ENCODE assay signal across 8 cellular contexts in genomic region chr4:52861171-52861873, GRCh38. TPM values are rescaled to one million over a fixed set of nuclear protein-coding genes. Genes with fewer than 3 reads are reported as not detected.
A peak's percentile ranks its signal among the peaks of the same experiment; 100 is the strongest.
DNase-seq lines count a peak whose midpoint lies in the region; ATAC-seq and TF ChIP-seq lines count a peak whose summit lies in the region.

No MANE protein-coding gene starts in this region.

- no peaks in the 10 kb centered on the region for H3K36me3 ChIP-seq in brain microvascular endothelial cell (replicated peaks)
- H3K36me3 ChIP-seq in urinary bladder (ENCODE audit: insufficient read depth), result no peaks in the 10 kb centered on the region

- H3K27me3 ChIP-seq in brain microvascular endothelial cell (replicated peaks), result peaks cover 8% of the 10 kb centered on the region

- H3K4me1 ChIP-seq in urinary bladder (ENCODE audit: insufficient read depth), result no peaks in the 10 kb centered on the region

- no peak for ATAC-seq in activated naive CD4-positive, alpha-beta T cell treated with anti-CD3 and anti-CD28 coated beads, Interleukin-2, amount 50 U/mL, for 72 hours
- ATAC-seq in memory B cell (ENCODE audit: low read depth) (no peak), HG03354 (IDR thresholded peaks at IDR 0.05; ENCODE audit: poor library complexity, severe bottlenecking, unreplicated experiment) (no peak), GM18870 (IDR thresholded peaks at IDR 0.05; ENCODE audit: unreplicated experiment) (no peak)

- no peaks in the 10 kb centered on the region for H3K36me3 Mint-ChIP-seq in activated naive CD4-positive, alpha-beta T cell treated with anti-CD3 and anti-CD28 coated beads, Interleukin-2, amount 10 ng/mL, durations not matched to agents 7 days and 5 days
- peaks cover 6 to 17% of the 10 kb centered on the region in 2 donors for H3K36me3 Mint-ChIP-seq in activated naive CD4-positive, alpha-beta T cell treated with anti-CD3 and anti-CD28 coated beads, Interleukin-2, amount 50 U/mL, for 72 hours
- peaks cover 4% of the 10 kb centered on the region for H3K36me3 Mint-ChIP-seq in memory B cell

- H3K4me1 Mint-ChIP-seq in activated naive CD4-positive, alpha-beta T cell treated with anti-CD3 and anti-CD28 coated beads, Interleukin-2, amount 10 ng/mL, durations not matched to agents 7 days and 5 days, result peaks cover 17% of the 10 kb centered on the region
- peaks cover 4% of the 10 kb centered on the region for H3K4me1 Mint-ChIP-seq in memory B cell

- no peak overlapping the region for H3K27ac Mint-ChIP-seq in activated naive CD4-positive, alpha-beta T cell treated with anti-CD3 and anti-CD28 coated beads, Interleukin-2, amount 10 ng/mL, durations not matched to agents 7 days and 5 days
- no peak overlapping the region for H3K27ac Mint-ChIP-seq in activated naive CD4-positive, alpha-beta T cell treated with anti-CD3 and anti-CD28 coated beads, Interleukin-2, amount 50 U/mL, for 72 hours
- no peak overlapping the region for H3K27ac Mint-ChIP-seq in memory B cell

- peaks cover 51% of the 10 kb centered on the region for H3K27me3 Mint-ChIP-seq in activated naive CD4-positive, alpha-beta T cell treated with anti-CD3 and anti-CD28 coated beads, Interleukin-2, amount 10 ng/mL, durations not matched to agents 7 days and 5 days
- H3K27me3 Mint-ChIP-seq in memory B cell, result peaks cover 17% of the 10 kb centered on the region

- 42% methylated on average over 27 of the region's 27 CpGs for WGBS in urinary bladder

- CTCF ChIA-PET in activated naive CD4-positive, alpha-beta T cell treated with anti-CD3 and anti-CD28 coated beads, Interleukin-2, amount 10 ng/mL, durations not matched to agents 7 days and 5 days (lab: Charles Lee), result interaction anchor here (1.0 to 1.1 kb wide), 2 partner anchors 38 to 121 kb away, joined by 3 read pairs; no protein-coding TSS in a partner anchor

- peak overlapping the region; percentile 72 for H3K4me3 Mint-ChIP-seq in activated naive CD4-positive, alpha-beta T cell treated with anti-CD3 and anti-CD28 coated beads, Interleukin-2, amount 10 ng/mL, durations not matched to agents 7 days and 5 days
- H3K4me3 Mint-ChIP-seq in memory B cell, result peak overlapping the region; percentile 84

- no peak for DNase-seq in activated naive CD4-positive, alpha-beta T cell treated with anti-CD3 and anti-CD28 coated beads, Interleukin-2, amount 10 ng/mL, durations not matched to agents 7 days and 5 days
- DNase-seq in activated naive CD4-positive, alpha-beta T cell treated with anti-CD3 and anti-CD28 coated beads, Interleukin-2, amount 50 U/mL, for 72 hours (ENCODE audit: low spot score in 2 of 2), result no peak
- DNase-seq in brain microvascular endothelial cell (no peak), memory B cell (ENCODE audit: low spot score in 2 of 2) (peak in 1 of 2 donors; percentile 2), NCI-H1105 (lab: John Stamatoyannopoulos, UW) (no peak)

- in situ Hi-C loops in brain microvascular endothelial cell (cut with HindIII; ENCODE audit: low pct_ligation_motif_present, low sequenced_read_pairs), result no loop called here

- H3K27ac ChIP-seq in brain microvascular endothelial cell, result no peak overlapping the region
- no peak overlapping the region for H3K27ac ChIP-seq in urinary bladder (ENCODE audit: low read depth)

- H3K9me3 Mint-ChIP-seq in activated naive CD4-positive, alpha-beta T cell treated with anti-CD3 and anti-CD28 coated beads, Interleukin-2, amount 10 ng/mL, durations not matched to agents 7 days and 5 days, result peaks cover 2% of the 10 kb centered on the region
- H3K9me3 Mint-ChIP-seq in activated naive CD4-positive, alpha-beta T cell treated with anti-CD3 and anti-CD28 coated beads, Interleukin-2, amount 50 U/mL, for 72 hours, result peaks cover 3 to 14% of the 10 kb centered on the region in 2 donors
- H3K9me3 Mint-ChIP-seq in memory B cell, result peaks cover 3% of the 10 kb centered on the region

- TF ChIP-seq CTCF in brain microvascular endothelial cell (IDR thresholded peaks at IDR 0.05; ENCODE audit: low read depth, low read length, missing control alignments), result no peak

- peak overlapping the region; percentile 67 for H3K4me3 ChIP-seq in brain microvascular endothelial cell (ENCODE audit: low read depth, low read length)
- peak overlapping the region; percentile 76 for H3K4me3 ChIP-seq in urinary bladder (ENCODE audit: low read depth, low read length)

RNA-seq across cellular contexts. Expression of gene RASL11B, which starts 0.8 kb away (rescaled TPM):
- under 1 TPM; 0.14 to 0.84 TPM for total RNA-seq in activated naive CD4-positive, alpha-beta T cell treated with anti-CD3 and anti-CD28 coated beads, Interleukin-2, amount 50 U/mL, for 72 hours
- 8.7 TPM for total RNA-seq in urinary bladder
- 3.9 TPM for polyA plus RNA-seq in urinary bladder
